10 cellular contexts compared by ENCODE assay signal in genomic region chr17:6642592-6642991, GRCh38. TPM values are rescaled to one million over a fixed set of nuclear protein-coding genes. Genes with fewer than 3 reads are reported as not detected.
A peak's percentile ranks its signal among the peaks of the same experiment; 100 is the strongest.
DNase-seq lines count a peak whose midpoint lies in the region; ATAC-seq, FAIRE-seq and TF ChIP-seq lines count a peak whose summit lies in the region.
"Had no signal": no experiment of that assay in that cellular context is flagged by ENCODE, and none has a peak within 500 bp of the region (broad histone marks: within the 10 kb centered on the region; RNA-seq: fewer than 3 reads in every experiment).

No MANE protein-coding gene starts in this region.

- POLR2A ChIA-PET in K562 (lab: Yijun Ruan, JAX), result no interaction called here

- H3K36me3 ChIP-seq in DOHH2 (ENCODE audit: control insufficient read depth, low read length), result peaks cover 66% of the 10 kb centered on the region
- H3K36me3 ChIP-seq in K562 (ENCODE audit: control insufficient read depth, insufficient read depth, low read length), result peaks cover 47% of the 10 kb centered on the region; the same call in 2 of the 3 replicates
- peaks cover 13 to 50% (median 47%) of the 10 kb centered on the region in 4 donors for H3K36me3 ChIP-seq in stomach

- CTCF ChIA-PET in K562 (lab: Yijun Ruan, JAX; ENCODE audit: low intra/inter-chr PET ratio), result no interaction called here

- no peaks in the 10 kb centered on the region for H3K9me3 Mint-ChIP-seq in nephron
- H3K9me3 Mint-ChIP-seq: stimulated activated memory B cell treated with anti-CD40 and anti-IgM and Interleukin-4, amounts not matched to agents 10 μg/mL and 1 μg/mL and 100 μg/mL, for 72 hours had no signal

- no TSS peak for BruUV-seq in K562 (replicated peaks; lab: Mats Ljungman, UMichigan)

- TF ChIP-seq CTCF in DOHH2 (IDR thresholded peaks at IDR 0.05; ENCODE audit: low read depth, low read length, poor library complexity, severe bottlenecking) (no peak), K562 (IDR thresholded peaks at IDR 0.05 in 2 of 3, conservative IDR thresholded peaks at IDR 0.05 in 1 of 3; ENCODE audit: insufficient read depth in 2 of 3, low read depth in 1 of 3, low read length in 3 of 3) (no peak), nephron (IDR thresholded peaks at IDR 0.05; ENCODE audit: unreplicated experiment in 3 of 3) (no peak), stomach (IDR thresholded peaks at IDR 0.05) (no peak)

- H3K9me2 ChIP-seq in DOHH2 (replicated peaks; ENCODE audit: control insufficient read depth, low read length), result no peaks in the 10 kb centered on the region

- TF ChIP-seq EP300 in K562 (IDR thresholded peaks at IDR 0.05; ENCODE audit: low read length) (no peak), stomach (IDR thresholded peaks at IDR 0.05) (no peak)

- H3K9me1 ChIP-seq in K562 (ENCODE audit: control insufficient read depth, insufficient read depth, low read length), result no peaks in the 10 kb centered on the region

- in situ Hi-C loops in K562 (cut with MboI), result no loop called here

- WGBS in K562 (ENCODE audit: insufficient coverage, low coverage, missing lambda C conversion rate), result 50% methylated on average over 2 of the region's 2 CpGs
- WGBS in stomach, 5 donors, result 43 to 61% (median 54%) methylated on average over 2 of the region's 2 CpGs

- DNase-seq in MV-4-11 (lab: John Stamatoyannopoulos, UW) (peak; percentile 2), K562 (ENCODE audit: extremely low read depth in 1 of 4, low spot score in 3 of 4) (no peak), stomach (no peak), H4 (ENCODE audit: low spot score) (no peak)
- DNase-seq: colonic mucosa, midbrain had no signal

- H4K20me1 ChIP-seq in DOHH2 (ENCODE audit: control insufficient read depth, insufficient read depth, low read depth, low read length) (peaks cover 10% of the 10 kb centered on the region; the same call in 1 of the 2 replicates), K562 (replicated peaks; ENCODE audit: control insufficient read depth, insufficient read depth, low read length) (no peaks in the 10 kb centered on the region)

- TF ChIP-seq POLR2A in K562 (conservative IDR thresholded peaks at IDR 0.05), result no peak
- TF ChIP-seq POLR2A in stomach (IDR thresholded peaks at IDR 0.05), result no peak

- no peak overlapping the region for H2AFZ ChIP-seq in K562 (ENCODE audit: low read depth, low read length)

- peaks cover 92% of the 10 kb centered on the region for H3K79me2 ChIP-seq in DOHH2 (ENCODE audit: control insufficient read depth, low read length)
- peaks cover 55% of the 10 kb centered on the region for H3K79me2 ChIP-seq in K562 (ENCODE audit: control insufficient read depth, insufficient read depth, low read length)

- H3K4me1 ChIP-seq in DOHH2 (ENCODE audit: control insufficient read depth, low read length), result peaks cover 35% of the 10 kb centered on the region
- peaks cover 8 to 35% of the 10 kb centered on the region in 2 experiments; a peak in 4 of 5 replicates for H3K4me1 ChIP-seq in K562 (replicated peaks in 1 of 2; ENCODE audit: control insufficient read depth in 2 of 2, insufficient read depth in 2 of 2, low read length in 2 of 2)
- peaks cover 25 to 61% (median 53%) of the 10 kb centered on the region in 4 donors for H3K4me1 ChIP-seq in stomach

- intact Hi-C loops in K562 (cut with micrococcal nuclease) (loop anchor here (10.0 kb wide), 2 partner anchors 188 to 1358 kb away; partner anchors contain the start of gene RABEP1), stomach (cut with DNase I; ENCODE audit: low total_unique reads) (no loop called here)

- H3K27ac ChIP-seq in DOHH2 (ENCODE audit: low read depth, low read length) (no peak overlapping the region), K562 (ENCODE audit: extremely low read depth, low read depth, low read length) (no peak overlapping the region), stomach (peak overlapping the region in 2 of 5 donors; percentile 85)
- H3K27ac ChIP-seq: colonic mucosa had no signal

- H3K36me3 Mint-ChIP-seq in nephron (ENCODE audit: low read depth), result peaks cover 28% of the 10 kb centered on the region

- peak overlapping the region in 2 of 3 experiments; percentile 62 for H3K27ac Mint-ChIP-seq in nephron
- H3K27ac Mint-ChIP-seq: stimulated activated memory B cell treated with anti-CD40 and anti-IgM and Interleukin-4, amounts not matched to agents 10 μg/mL and 1 μg/mL and 100 μg/mL, for 72 hours had no signal

- peaks cover 26% of the 10 kb centered on the region for H3K4me1 Mint-ChIP-seq in nephron

- no peak for FAIRE-seq in K562 (lab: Jason Lieb, UNC)

- H3K4me2 ChIP-seq in DOHH2 (ENCODE audit: low read length), result peak overlapping the region; percentile 91
- H3K4me2 ChIP-seq in K562 (ENCODE audit: insufficient read depth, low read length), result no peak overlapping the region

- no peak overlapping the region for H3K9ac ChIP-seq in K562 (ENCODE audit: insufficient read depth in 1 of 2, low read depth in 2 of 2, low read length in 2 of 2)

- no peak for TF ChIP-seq RAD21 in K562 (CRISPR knock-in tag; conservative IDR thresholded peaks at IDR 0.05 in 1 of 2, IDR thresholded peaks at IDR 0.05 in 1 of 2)

- no peaks in the 10 kb centered on the region for H3K27me3 Mint-ChIP-seq in nephron (ENCODE audit: low read depth)
- H3K27me3 Mint-ChIP-seq: stimulated activated memory B cell treated with anti-CD40 and anti-IgM and Interleukin-4, amounts not matched to agents 10 μg/mL and 1 μg/mL and 100 μg/mL, for 72 hours had no signal

- H3F3A ChIP-seq in DOHH2 (ENCODE audit: control insufficient read depth, insufficient read depth), result peaks cover 12% of the 10 kb centered on the region; the same call in 1 of the 2 replicates

- H3K4me3 Mint-ChIP-seq in nephron, result peak overlapping the region; percentile 83 to 98 (median 95)
- H3K4me3 Mint-ChIP-seq: stimulated activated memory B cell treated with anti-CD40 and anti-IgM and Interleukin-4, amounts not matched to agents 10 μg/mL and 1 μg/mL and 100 μg/mL, for 72 hours had no signal

- H3K27me3 ChIP-seq in DOHH2 (ENCODE audit: control insufficient read depth, low read length) (no peaks in the 10 kb centered on the region), K562 (ENCODE audit: control insufficient read depth in 2 of 2, insufficient read depth in 2 of 2, low read length in 2 of 2) (no peaks in the 10 kb centered on the region), stomach (no peaks in the 10 kb centered on the region)
- H3K27me3 ChIP-seq: colonic mucosa had no signal

- H3K4me3 ChIP-seq in DOHH2 (ENCODE audit: low read length) (peak overlapping the region; percentile 98), K562 (no peak overlapping the region; the same call in 1 of the 2 replicates), stomach (peak overlapping the region in 1 of 4 donors; percentile 92)

- no peaks in the 10 kb centered on the region for H3K9me3 ChIP-seq in DOHH2 (ENCODE audit: control insufficient read depth, insufficient read depth, low read length)
- H3K9me3 ChIP-seq in K562 (replicated peaks; ENCODE audit: control insufficient read depth, insufficient read depth, low read depth, low read length), result no peaks in the 10 kb centered on the region
- H3K9me3 ChIP-seq in stomach, result no peaks in the 10 kb centered on the region
- H3K9me3 ChIP-seq: colonic mucosa had no signal

- ATAC-seq in K562 (no peak), GM18498 (IDR thresholded peaks at IDR 0.05; ENCODE audit: unreplicated experiment) (no peak)
- ATAC-seq: stimulated activated memory B cell treated with anti-CD40 and anti-IgM and Interleukin-4, amounts not matched to agents 10 μg/mL and 1 μg/mL and 100 μg/mL, for 72 hours had no signal

RNA-seq across cellular contexts. Expression of gene TXNDC17, which starts 1.7 kb away (rescaled TPM):
- 11.8 and 12.1 TPM in 2 replicates for total RNA-seq in K562 (2011; cell fraction: chromatin; rRNA removed; ENCODE audit: low replicate concordance)
- total RNA-seq in K562 (2011; cell fraction: nucleolus; rRNA removed), result 21.5 and 31.7 TPM in 2 replicates
- 21.9 and 22.7 TPM in 2 replicates for total RNA-seq in K562 (2011; cell fraction: nucleoplasm; rRNA removed)
- total RNA-seq in K562 (2014; rRNA removed), result 111 and 164 TPM in 2 replicates
- 141 and 144 TPM in 2 replicates for total RNA-seq in K562 (2014; rRNA removed; fragmentation: Illumina TruSeq; extraction: Trizol)
- 164 and 179 TPM in 2 replicates for total RNA-seq in K562 (2015; rRNA removed; fragmentation: Illumina TruSeq; extraction: Trizol)
- 108 and 126 TPM in 2 replicates for total RNA-seq in K562 (2021)
- 244 and 357 TPM in 2 replicates for polyA plus RNA-seq in K562 (2011; rRNA removed)
- polyA plus RNA-seq in K562 (2011; cell fraction: cytosol; rRNA removed), result 221 and 252 TPM in 2 replicates
- polyA plus RNA-seq in K562 (2011; cell fraction: nucleus; rRNA removed), result 78.2 and 87.1 TPM in 2 replicates
- polyA plus RNA-seq in K562 (2012), result 102 and 310 TPM in 2 replicates
- 155 and 201 TPM in 2 replicates for polyA plus RNA-seq in K562 (2014; fragmentation: Illumina TruSeq; extraction: Trizol)
- 100 to 1,000 TPM; 758 to 759 TPM for polyA plus RNA-seq in K562 (2014; fragmentation: Nextera tagmentation; extraction: Ambion mirVana)
- polyA plus RNA-seq in K562 (2014; rRNA removed), result 236 and 245 TPM in 2 replicates
- 48.5 and 52.5 TPM in 2 replicates for polyA minus RNA-seq in K562 (2011; rRNA and poly(A)+ RNA removed)
- polyA minus RNA-seq in K562 (2011; cell fraction: cytosol; rRNA and poly(A)+ RNA removed), result 36.5 and 37.0 TPM in 2 replicates
- 14.8 and 22.0 TPM in 2 replicates for polyA minus RNA-seq in K562 (2011; cell fraction: nucleus; rRNA and poly(A)+ RNA removed)
- total RNA-seq in stomach, result 100 to 1,000 TPM in 2 of 5 donors, 10 to 100 TPM in 2, not detected in 1; 28.7 to 169 (median 124) TPM
- polyA plus RNA-seq in stomach, result 100 to 1,000 TPM; 250 to 375 (median 326) TPM
- 192 and 303 TPM in 2 replicates for total RNA-seq in H4 (2014; rRNA removed; shearing (Covaris generic))

RNA-seq across cellular contexts. Expression of gene KIAA0753, which starts 2.1 kb away (rescaled TPM):
- total RNA-seq in K562 (2011; cell fraction: chromatin; rRNA removed; ENCODE audit: low replicate concordance), result 15.6 and 37.4 TPM in 2 replicates
- 8.7 and 12.4 TPM in 2 replicates for total RNA-seq in K562 (2011; cell fraction: nucleolus; rRNA removed)
- total RNA-seq in K562 (2011; cell fraction: nucleoplasm; rRNA removed), result 15.1 and 19.5 TPM in 2 replicates
- total RNA-seq in K562 (2014; rRNA removed) (6.0 and 6.9 TPM in 2 replicates), K562 (2014; rRNA removed; fragmentation: Illumina TruSeq; extraction: Trizol) (7.6 and 9.3 TPM in 2 replicates), K562 (2015; rRNA removed; fragmentation: Illumina TruSeq; extraction: Trizol) (8.5 and 9.0 TPM in 2 replicates), K562 (2021) (6.2 and 7.4 TPM in 2 replicates), stomach (100 to 1,000 TPM in 1 of 5 donors, 10 to 100 TPM in 4; 15.4 to 138 (median 35.4) TPM)
- polyA plus RNA-seq in K562 (2011; rRNA removed) (3.9 and 6.6 TPM in 2 replicates), K562 (2014; fragmentation: Illumina TruSeq; extraction: Trizol) (6.5 and 7.4 TPM in 2 replicates), K562 (2014; fragmentation: Nextera tagmentation; extraction: Ambion mirVana) (1 to 10 TPM; 2.0 to 3.4 TPM), K562 (2014; rRNA removed) (5.2 and 5.6 TPM in 2 replicates), stomach (1 to 10 TPM; 3.8 to 7.1 (median 4.9) TPM)
- 1.6 and 2.5 TPM in 2 replicates for polyA plus RNA-seq in K562 (2011; cell fraction: cytosol; rRNA removed)
- polyA plus RNA-seq in K562 (2011; cell fraction: nucleus; rRNA removed), result 15.2 and 20.1 TPM in 2 replicates
- polyA plus RNA-seq in K562 (2012), result 5.6 and 6.6 TPM in 2 replicates
- polyA minus RNA-seq in K562 (2011; rRNA and poly(A)+ RNA removed), result 5.4 and 5.6 TPM in 2 replicates
- polyA minus RNA-seq in K562 (2011; cell fraction: cytosol; rRNA and poly(A)+ RNA removed), result 1.9 and 6.6 TPM in 2 replicates
- 10.4 and 14.4 TPM in 2 replicates for polyA minus RNA-seq in K562 (2011; cell fraction: nucleus; rRNA and poly(A)+ RNA removed)
- 6.6 and 6.7 TPM in 2 replicates for total RNA-seq in H4 (2014; rRNA removed; shearing (Covaris generic))

RNA-seq across cellular contexts. Expression of gene MED31, which starts 8.8 kb away (rescaled TPM):
- total RNA-seq in K562 (2011; cell fraction: chromatin; rRNA removed; ENCODE audit: low replicate concordance), result 8.9 and 17.3 TPM in 2 replicates
- 6.3 and 7.8 TPM in 2 replicates for total RNA-seq in K562 (2011; cell fraction: nucleolus; rRNA removed)
- 13.3 and 16.6 TPM in 2 replicates for total RNA-seq in K562 (2011; cell fraction: nucleoplasm; rRNA removed)
- total RNA-seq in K562 (2014; rRNA removed) (6.4 and 10.5 TPM in 2 replicates), K562 (2014; rRNA removed; fragmentation: Illumina TruSeq; extraction: Trizol) (15.8 and 16.9 TPM in 2 replicates), K562 (2015; rRNA removed; fragmentation: Illumina TruSeq; extraction: Trizol) (13.7 and 14.6 TPM in 2 replicates), K562 (2021) (14.0 and 17.9 TPM in 2 replicates), stomach (10 to 100 TPM in 2 of 5 donors, 1 to 10 TPM in 2, not detected in 1; 1.4 to 14.0 (median 8.1) TPM)
- polyA plus RNA-seq in K562 (2011; rRNA removed) (24.2 and 29.1 TPM in 2 replicates), K562 (2014; fragmentation: Illumina TruSeq; extraction: Trizol) (10.8 and 10.9 TPM in 2 replicates), K562 (2014; fragmentation: Nextera tagmentation; extraction: Ambion mirVana) (10 to 100 TPM; 35.7 to 39.9 TPM), K562 (2014; rRNA removed) (9.8 and 12.3 TPM in 2 replicates), stomach (10 to 100 TPM; 12.5 to 28.4 (median 16.4) TPM)
- polyA plus RNA-seq in K562 (2011; cell fraction: cytosol; rRNA removed), result 8.8 and 11.3 TPM in 2 replicates
- polyA plus RNA-seq in K562 (2011; cell fraction: nucleus; rRNA removed), result 9.9 and 13.1 TPM in 2 replicates
- polyA plus RNA-seq in K562 (2012), result 11.1 and 14.0 TPM in 2 replicates
- 7.6 and 8.9 TPM in 2 replicates for polyA minus RNA-seq in K562 (2011; rRNA and poly(A)+ RNA removed)
- polyA minus RNA-seq in K562 (2011; cell fraction: cytosol; rRNA and poly(A)+ RNA removed), result 0.48 and 2.0 TPM in 2 replicates
- polyA minus RNA-seq in K562 (2011; cell fraction: nucleus; rRNA and poly(A)+ RNA removed), result 11.4 and 18.2 TPM in 2 replicates
- total RNA-seq in H4 (2014; rRNA removed; shearing (Covaris generic)), result 16.3 and 19.2 TPM in 2 replicates

RNA-seq across cellular contexts. Expression of gene C17orf100, which starts 9.0 kb away (rescaled TPM):
- total RNA-seq in K562 (2011; cell fraction: chromatin; rRNA removed; ENCODE audit: low replicate concordance), result 0.97 and 1.4 TPM in 2 replicates
- total RNA-seq in K562 (2011; cell fraction: nucleolus; rRNA removed), result 1.3 and 1.6 TPM in 2 replicates
- total RNA-seq in K562 (2011; cell fraction: nucleoplasm; rRNA removed), result 0.44 and 0.99 TPM in 2 replicates
- 0.14 and 1.2 TPM in 2 replicates for total RNA-seq in K562 (2014; rRNA removed)
- total RNA-seq in K562 (2014; rRNA removed; fragmentation: Illumina TruSeq; extraction: Trizol), result 0.40 and 0.45 TPM in 2 replicates
- 0.43 and 0.49 TPM in 2 replicates for total RNA-seq in K562 (2015; rRNA removed; fragmentation: Illumina TruSeq; extraction: Trizol)
- total RNA-seq in K562 (2021), result 0.60 and 0.82 TPM in 2 replicates
- 0.31 and 0.77 TPM in 2 replicates for polyA plus RNA-seq in K562 (2011; rRNA removed)
- 0.29 and 1.7 TPM in 2 replicates for polyA plus RNA-seq in K562 (2011; cell fraction: cytosol; rRNA removed)
- polyA plus RNA-seq in K562 (2011; cell fraction: nucleus; rRNA removed), result 0.52 and 1.00 TPM in 2 replicates
- polyA plus RNA-seq in K562 (2012), result 0.74 and 1.9 TPM in 2 replicates
- polyA plus RNA-seq in K562 (2014; fragmentation: Illumina TruSeq; extraction: Trizol), result 0.62 and 0.69 TPM in 2 replicates
- polyA plus RNA-seq in K562 (2014; fragmentation: Nextera tagmentation; extraction: Ambion mirVana), result under 1 TPM; 0.04 to 0.11 TPM
- polyA plus RNA-seq in K562 (2014; rRNA removed), result 1.7 and 1.8 TPM in 2 replicates
- polyA minus RNA-seq in K562 (2011; rRNA and poly(A)+ RNA removed), result 0.21 and 0.42 TPM in 2 replicates
- not detected in 2 replicates for polyA minus RNA-seq in K562 (2011; cell fraction: cytosol; rRNA and poly(A)+ RNA removed)
- polyA minus RNA-seq in K562 (2011; cell fraction: nucleus; rRNA and poly(A)+ RNA removed), result 0.56 and 0.81 TPM in 2 replicates
- 10 to 100 TPM in 1 of 5 donors, 1 to 10 TPM in 1, under 1 TPM in 1, not detected in 2; 0.55 to 14.2 (median 1.9) TPM for total RNA-seq in stomach
- 1 to 10 TPM; 1.7 to 3.3 (median 1.7) TPM for polyA plus RNA-seq in stomach
- 0.29 TPM in 1 of 2 replicates, not detected in the other for total RNA-seq in H4 (2014; rRNA removed; shearing (Covaris generic))
